In genomic region chr5:26889810-26890209, GRCh38 we compare ENCODE assay signal across 19 cellular contexts.
DNase-seq lines count a peak whose midpoint lies in the region; ATAC-seq, FAIRE-seq and TF ChIP-seq lines count a peak whose summit lies in the region.
"Had no signal": no experiment of that assay in that cellular context is flagged by ENCODE, and none has a peak within 500 bp of the region (broad histone marks: within the 10 kb centered on the region; RNA-seq: fewer than 3 reads in every experiment).

No MANE protein-coding gene starts in this region.

- H3K4ac ChIP-seq in neuronal stem cell (ENCODE audit: low read length) = no peak overlapping the region

- peaks cover 0 to 9% of the 10 kb centered on the region in 2 donors for H3K4me1 ChIP-seq in neuronal stem cell (ENCODE audit: control insufficient read depth in 2 of 2, insufficient read depth in 1 of 2, low read depth in 1 of 2, low read length in 2 of 2)
- H3K4me1 ChIP-seq: BLaER1 treated with 17β-estradiol and CSF1 and Interleukin-3, amounts not matched to agents 10 nM and 100 nM; gastrocnemius medialis; left lung; sigmoid colon; stomach had no signal

- H3K4me2 ChIP-seq in neuronal stem cell (ENCODE audit: insufficient read depth, low read length, poor library complexity, severe bottlenecking) = no peak overlapping the region
- H3K4me2 ChIP-seq: BLaER1 treated with 17β-estradiol and CSF1 and Interleukin-3, amounts not matched to agents 10 nM and 100 nM had no signal

- H3K14ac ChIP-seq in neuronal stem cell (ENCODE audit: low read length) = no peak overlapping the region

- no peak overlapping the region for H2BK120ac ChIP-seq in neuronal stem cell (ENCODE audit: low read depth, low read length)

- no peak for FAIRE-seq in D721Med (lab: Jason Lieb, UNC)

- H2BK15ac ChIP-seq in neuronal stem cell (ENCODE audit: low read length) = no peak overlapping the region

- H3K4me1 Mint-ChIP-seq in activated T-helper 1 cell treated with anti-CD3 and anti-CD28 coated beads, Interleukin-12 subunit alpha, Interleukin-12 subunit beta, Interleukin-2, Interleukin-4 antibody, amounts not matched to agents 30 ng/mL and 10 ng/mL and 1 ng/mL, durations not matched to agents 14 hours and 24 hours and 36 hours (ENCODE audit: low read depth) = no peaks in the 10 kb centered on the region
- H3K4me1 Mint-ChIP-seq: activated naive CD8-positive, alpha-beta T cell treated with anti-CD3 and anti-CD28 coated beads for 36 hours had no signal

- H3K27me3 ChIP-seq in neuronal stem cell (ENCODE audit: control insufficient read depth in 3 of 3, insufficient read depth in 3 of 3, low read depth in 1 of 3, low read length in 3 of 3) = no peaks in the 10 kb centered on the region
- H3K27me3 ChIP-seq: BLaER1 treated with 17β-estradiol and CSF1 and Interleukin-3, amounts not matched to agents 10 nM and 100 nM; brain microvascular endothelial cell; gastrocnemius medialis; left lung; sigmoid colon; stomach had no signal

- DNase-seq in NCI-H446 treated with DMSO at 0.1 percent for 48 hours (lab: John Stamatoyannopoulos, UW) (peak; percentile 31), NCI-H446 (lab: John Stamatoyannopoulos, UW) (no peak), NCI-H146 treated with DMSO at 0.1 percent for 48 hours (lab: John Stamatoyannopoulos, UW; ENCODE audit: unreplicated experiment) (peak; percentile 84), NCI-H748 (lab: John Stamatoyannopoulos, UW; ENCODE audit: unreplicated experiment) (peak; percentile 95), neuronal stem cell (ENCODE audit: low spot score) (no peak), D721Med (ENCODE audit: insufficient read length, low spot score) (no peak)
- DNase-seq in activated T-helper 1 cell treated with anti-CD3 and anti-CD28 coated beads, Interleukin-12 subunit alpha, Interleukin-12 subunit beta, Interleukin-2, Interleukin-4 antibody, amounts not matched to agents 30 ng/mL and 10 ng/mL and 1 ng/mL, durations not matched to agents 14 hours and 24 hours and 36 hours (ENCODE audit: low spot score) = no peak
- DNase-seq: activated CD8-positive, alpha-beta T cell treated with anti-CD3 and anti-CD28 coated beads for 36 hours; activated naive CD8-positive, alpha-beta T cell treated with anti-CD3 and anti-CD28 coated beads for 36 hours; activated T-cell treated with anti-CD3 and anti-CD28 coated beads, Interleukin-2, amount 50 U/mL, for 48 hours; brain microvascular endothelial cell; erythroblast; gastrocnemius medialis; left lung; sigmoid colon; stomach had no signal

- no peak overlapping the region for H4K8ac ChIP-seq in neuronal stem cell (ENCODE audit: low read depth, low read length)

- H4K91ac ChIP-seq in neuronal stem cell (ENCODE audit: low read depth, low read length, poor library complexity) = no peak overlapping the region

- no peak overlapping the region for H3K27ac ChIP-seq in neuronal stem cell (replicated peaks; ENCODE audit: low read length)
- H3K27ac ChIP-seq: BLaER1 treated with 17β-estradiol and CSF1 and Interleukin-3, amounts not matched to agents 10 nM and 100 nM; brain microvascular endothelial cell; gastrocnemius medialis; left lung; sigmoid colon; stomach had no signal

- no peaks in the 10 kb centered on the region for H3K36me3 ChIP-seq in neuronal stem cell (replicated peaks in 1 of 2; ENCODE audit: control insufficient read depth in 2 of 2, insufficient read depth in 2 of 2, low read length in 2 of 2)
- H3K36me3 ChIP-seq: BLaER1 treated with 17β-estradiol and CSF1 and Interleukin-3, amounts not matched to agents 10 nM and 100 nM; brain microvascular endothelial cell; gastrocnemius medialis; left lung; sigmoid colon; stomach had no signal

- no peak overlapping the region for H3K27ac Mint-ChIP-seq in activated T-helper 1 cell treated with anti-CD3 and anti-CD28 coated beads, Interleukin-12 subunit alpha, Interleukin-12 subunit beta, Interleukin-2, Interleukin-4 antibody, amounts not matched to agents 30 ng/mL and 10 ng/mL and 1 ng/mL, durations not matched to agents 14 hours and 24 hours and 36 hours
- H3K27ac Mint-ChIP-seq: activated CD8-positive, alpha-beta T cell treated with anti-CD3 and anti-CD28 coated beads for 36 hours; activated naive CD8-positive, alpha-beta T cell treated with anti-CD3 and anti-CD28 coated beads for 36 hours; dendritic cell treated with granulocyte-macrophage colony-stimulating factor and Interleukin-4, amounts not matched to agents 40 ng/mL and 50 ng/mL, for 4 days had no signal

- H3K9ac ChIP-seq in neuronal stem cell (ENCODE audit: low read depth, low read length, poor library complexity) = no peak overlapping the region
- H3K9ac ChIP-seq: BLaER1 treated with 17β-estradiol and CSF1 and Interleukin-3, amounts not matched to agents 10 nM and 100 nM had no signal

- no peak overlapping the region for H3K18ac ChIP-seq in neuronal stem cell (ENCODE audit: low read length)

- H3K27me3 Mint-ChIP-seq in activated T-helper 1 cell treated with anti-CD3 and anti-CD28 coated beads, Interleukin-12 subunit alpha, Interleukin-12 subunit beta, Interleukin-2, Interleukin-4 antibody, amounts not matched to agents 30 ng/mL and 10 ng/mL and 1 ng/mL, durations not matched to agents 14 hours and 24 hours and 36 hours (ENCODE audit: insufficient read depth) = no peaks in the 10 kb centered on the region
- H3K27me3 Mint-ChIP-seq: activated CD8-positive, alpha-beta T cell treated with anti-CD3 and anti-CD28 coated beads for 36 hours; activated naive CD8-positive, alpha-beta T cell treated with anti-CD3 and anti-CD28 coated beads for 36 hours; dendritic cell treated with granulocyte-macrophage colony-stimulating factor and Interleukin-4, amounts not matched to agents 40 ng/mL and 50 ng/mL, for 4 days had no signal

- no peaks in the 10 kb centered on the region for H3K79me1 ChIP-seq in neuronal stem cell (ENCODE audit: low read depth, low read length)

- H2BK5ac ChIP-seq in neuronal stem cell (ENCODE audit: low read length) = no peak overlapping the region

- no CpG with 5 or more reads among the region's 3 CpGs for whole genome bisulfite sequencing in neuronal stem cell (ENCODE audit: extremely low coverage in 2 of 2, insufficient read length in 2 of 2, insufficient replicate concordance in 1 of 2), 2 donors

- no peaks in the 10 kb centered on the region for H3K9me3 Mint-ChIP-seq in activated T-helper 1 cell treated with anti-CD3 and anti-CD28 coated beads, Interleukin-12 subunit alpha, Interleukin-12 subunit beta, Interleukin-2, Interleukin-4 antibody, amounts not matched to agents 30 ng/mL and 10 ng/mL and 1 ng/mL, durations not matched to agents 14 hours and 24 hours and 36 hours
- H3K9me3 Mint-ChIP-seq: dendritic cell treated with granulocyte-macrophage colony-stimulating factor and Interleukin-4, amounts not matched to agents 40 ng/mL and 50 ng/mL, for 4 days had no signal

- H3K36me3 Mint-ChIP-seq in activated T-helper 1 cell treated with anti-CD3 and anti-CD28 coated beads, Interleukin-12 subunit alpha, Interleukin-12 subunit beta, Interleukin-2, Interleukin-4 antibody, amounts not matched to agents 30 ng/mL and 10 ng/mL and 1 ng/mL, durations not matched to agents 14 hours and 24 hours and 36 hours (ENCODE audit: low read depth) = no peaks in the 10 kb centered on the region
- H3K36me3 Mint-ChIP-seq: activated naive CD8-positive, alpha-beta T cell treated with anti-CD3 and anti-CD28 coated beads for 36 hours had no signal

- no peak overlapping the region for H3K4me3 Mint-ChIP-seq in activated T-helper 1 cell treated with anti-CD3 and anti-CD28 coated beads, Interleukin-12 subunit alpha, Interleukin-12 subunit beta, Interleukin-2, Interleukin-4 antibody, amounts not matched to agents 30 ng/mL and 10 ng/mL and 1 ng/mL, durations not matched to agents 14 hours and 24 hours and 36 hours
- H3K4me3 Mint-ChIP-seq: activated CD8-positive, alpha-beta T cell treated with anti-CD3 and anti-CD28 coated beads for 36 hours; activated naive CD8-positive, alpha-beta T cell treated with anti-CD3 and anti-CD28 coated beads for 36 hours; dendritic cell treated with granulocyte-macrophage colony-stimulating factor and Interleukin-4, amounts not matched to agents 40 ng/mL and 50 ng/mL, for 4 days had no signal

- H2AK5ac ChIP-seq in neuronal stem cell (ENCODE audit: low read depth, low read length) = no peak overlapping the region

- no peak for ATAC-seq in GM18861 (IDR thresholded peaks at IDR 0.05; ENCODE audit: unreplicated experiment)
- ATAC-seq: activated CD8-positive, alpha-beta T cell treated with anti-CD3 and anti-CD28 coated beads for 36 hours; gastrocnemius medialis had no signal

- TF ChIP-seq CTCF in D721Med (IDR thresholded peaks at IDR 0.05; ENCODE audit: insufficient read depth, missing control alignments) = no peak

- no peak overlapping the region for H2BK12ac ChIP-seq in neuronal stem cell (ENCODE audit: low read length)

- H3K4me3 ChIP-seq in neuronal stem cell (ENCODE audit: low read length in 2 of 2) = no peak overlapping the region
- H3K4me3 ChIP-seq: BLaER1 treated with 17β-estradiol and CSF1 and Interleukin-3, amounts not matched to agents 10 nM and 100 nM; gastrocnemius medialis; left lung; sigmoid colon; stomach had no signal

- H2AFZ ChIP-seq in neuronal stem cell (ENCODE audit: low read length) = peak overlapping the region; percentile 24

- no peaks in the 10 kb centered on the region for H3K9me3 ChIP-seq in neuronal stem cell (replicated peaks in 1 of 2; ENCODE audit: control insufficient read depth in 2 of 2, insufficient read depth in 1 of 2, low read depth in 1 of 2, low read length in 2 of 2)
- H3K9me3 ChIP-seq: BLaER1 treated with 17β-estradiol and CSF1 and Interleukin-3, amounts not matched to agents 10 nM and 100 nM; gastrocnemius medialis; left lung; stomach had no signal

- intact Hi-C loops in activated T-helper 1 cell treated with anti-CD3 and anti-CD28 coated beads, Interleukin-12 subunit alpha, Interleukin-12 subunit beta, Interleukin-2, Interleukin-4 antibody, amounts not matched to agents 30 ng/mL and 10 ng/mL and 1 ng/mL, durations not matched to agents 14 hours and 24 hours and 36 hours (cut with micrococcal nuclease) = no loop called here

- no peak overlapping the region for H3K23ac ChIP-seq in neuronal stem cell (ENCODE audit: low read depth, low read length, poor library complexity)

Comparison
In these comparisons a context has a peak if more than half of its experiments do, and no peak if none do; other contexts are left out.
1. DNase-seq: peak in NCI-H446 treated with DMSO at 0.1 percent for 48 hours (single experiment), NCI-H146 treated with DMSO at 0.1 percent for 48 hours (single experiment) and NCI-H748 (single experiment); none in NCI-H446 (0 of 2), neuronal stem cell (single experiment), D721Med (single experiment) and activated T-helper 1 cell treated with anti-CD3 and anti-CD28 coated beads, Interleukin-12 subunit alpha, Interleukin-12 subunit beta, Interleukin-2, Interleukin-4 antibody, amounts not matched to agents 30 ng/mL and 10 ng/mL and 1 ng/mL, durations not matched to agents 14 hours and 24 hours and 36 hours (single experiment).